ENCODE assay signal across 24 cellular contexts in genomic region chr9:116899337-116900006, GRCh38.
DNase-seq lines count a peak whose midpoint lies in the region; ATAC-seq, FAIRE-seq and TF ChIP-seq lines count a peak whose summit lies in the region.
"Had no signal": no experiment of that assay in that cellular context is flagged by ENCODE, and none has a peak within 500 bp of the region (broad histone marks: within the 10 kb centered on the region; RNA-seq: fewer than 3 reads in every experiment).

No MANE protein-coding gene starts in this region.

- CTCF ChIA-PET in H1 (lab: Charles Lee; ENCODE audit: partially characterized antibody): interaction anchor here (0.7 to 1.1 kb wide), 2 partner anchors 29 to 162 kb away, joined by 3 read pairs; no protein-coding TSS in a partner anchor

- no peak for TF ChIP-seq CTCF in H1 (IDR thresholded peaks at IDR 0.05; ENCODE audit: control extremely low read depth in 1 of 3, insufficient read depth in 1 of 3, low read depth in 1 of 3, low read length in 3 of 3)
- TF ChIP-seq CTCF in hepatocyte (IDR thresholded peaks at IDR 0.05; ENCODE audit: poor library complexity): no peak

- no peak overlapping the region for H3K23ac ChIP-seq in H1 (ENCODE audit: insufficient read length)
- H3K23ac ChIP-seq in mesendoderm (ENCODE audit: low read length): no peak overlapping the region

- H2BK20ac ChIP-seq in H1 (ENCODE audit: low read length): no peak overlapping the region

- H3K4ac ChIP-seq in H1 (replicated peaks; ENCODE audit: insufficient read length, low read depth, low read length) (no peak overlapping the region), mesendoderm (ENCODE audit: low read depth, low read length) (no peak overlapping the region)

- no peak for TF ChIP-seq EP300 in H1 (IDR thresholded peaks at IDR 0.05; ENCODE audit: borderline replicate concordance in 1 of 2, low read depth in 2 of 2, low read length in 2 of 2)

- no peaks in the 10 kb centered on the region for H4K20me1 ChIP-seq in H1 (replicated peaks in 1 of 2; ENCODE audit: control insufficient read depth in 1 of 2, insufficient read depth in 2 of 2, low read length in 2 of 2)
- no peaks in the 10 kb centered on the region for H4K20me1 ChIP-seq in hepatocyte (ENCODE audit: insufficient read depth, poor library complexity, severe bottlenecking)

- H3K36me3 ChIP-seq in MG63 (no peaks in the 10 kb centered on the region), H1 (ENCODE audit: control insufficient read depth in 2 of 4, insufficient read depth in 4 of 4, low read length in 3 of 4) (no peaks in the 10 kb centered on the region), mesendoderm (ENCODE audit: control insufficient read depth, insufficient read depth, low read length) (no peaks in the 10 kb centered on the region), hepatocyte (replicated peaks; ENCODE audit: insufficient read depth, low read depth) (no peaks in the 10 kb centered on the region)
- H3K36me3 ChIP-seq: spleen had no signal

- DNase-seq in EH (ENCODE audit: low read depth) (peak; percentile 68), MG63 (peak; percentile 8), H1 (ENCODE audit: low read depth in 1 of 2, low spot score in 2 of 2) (peak in 1 of 2 experiments; percentile 31), mesendoderm (peak; percentile 92), DMS 273 (lab: John Stamatoyannopoulos, UW; ENCODE audit: unreplicated experiment) (no peak), hepatocyte (ENCODE audit: low spot score) (no peak)
- DNase-seq: Calu3; dorsolateral prefrontal cortex; GF-D8; NCI-H1048; NCI-H2081 treated with DMSO at 0.1 percent for 48 hours; NCI-H510A treated with DMSO at 0.1 percent for 48 hours; SHP77 treated with DMSO at 0.1 percent for 48 hours; spleen; stimulated activated CD8-positive, alpha-beta memory T cell treated with anti-CD3 and anti-CD28 coated beads, Interleukin-4, amount 100 ng/mL, for 48 hours; T-helper 2 cell had no signal

- H3K27ac ChIP-seq in H1 (ENCODE audit: low read depth, low read length) (no peak overlapping the region), mesendoderm (ENCODE audit: low read depth, low read length) (peak overlapping the region; percentile 40), hepatocyte (no peak overlapping the region)
- H3K27ac ChIP-seq: dorsolateral prefrontal cortex, HL-60, spleen had no signal

- no peak for FAIRE-seq in H1 (lab: Jason Lieb, UNC)
- FAIRE-seq: bronchial epithelial cell, GM12891, islet of Langerhans, K562 had no signal

- H2BK120ac ChIP-seq in H1 (replicated peaks; ENCODE audit: low read depth, low read length): no peak overlapping the region
- H2BK120ac ChIP-seq in mesendoderm (ENCODE audit: low read depth, low read length): no peak overlapping the region

- H3K27me3 ChIP-seq in MG63: no peaks in the 10 kb centered on the region
- H3K27me3 ChIP-seq in H1 (replicated peaks in 1 of 4; ENCODE audit: control insufficient read depth in 3 of 4, extremely low read depth in 1 of 4, insufficient read depth in 3 of 4, low read length in 3 of 4): no peaks in the 10 kb centered on the region
- no peaks in the 10 kb centered on the region for H3K27me3 ChIP-seq in mesendoderm (ENCODE audit: insufficient read depth, low read length, poor library complexity)
- no peaks in the 10 kb centered on the region for H3K27me3 ChIP-seq in hepatocyte
- H3K27me3 ChIP-seq: dorsolateral prefrontal cortex, spleen had no signal

- no peak overlapping the region for H3K14ac ChIP-seq in H1 (ENCODE audit: insufficient read length)

- no peak for ATAC-seq in GM21576 (IDR thresholded peaks at IDR 0.05; ENCODE audit: unreplicated experiment)
- no peak for ATAC-seq in HG03432 (IDR thresholded peaks at IDR 0.05; ENCODE audit: unreplicated experiment)
- ATAC-seq: esophagus mucosa, K562 had no signal

- H2AK5ac ChIP-seq in H1 (ENCODE audit: low read depth, low read length): no peak overlapping the region
- H2AK5ac ChIP-seq in mesendoderm (ENCODE audit: low read length): no peak overlapping the region

- H3K56ac ChIP-seq in H1 (replicated peaks; ENCODE audit: insufficient read length, low read depth, low read length) (no peak overlapping the region), mesendoderm (ENCODE audit: low read length) (no peak overlapping the region)

- no peak overlapping the region for H4K5ac ChIP-seq in H1 (ENCODE audit: insufficient read length, low read depth, low read length)
- H4K5ac ChIP-seq in mesendoderm (ENCODE audit: low read length): no peak overlapping the region

- no peak overlapping the region for H3K9ac ChIP-seq in H1 (replicated peaks in 1 of 4; ENCODE audit: extremely low read depth in 1 of 4, low read depth in 3 of 4, low read length in 3 of 4)
- no peak overlapping the region for H3K9ac ChIP-seq in mesendoderm (ENCODE audit: low read length)

- H3K79me1 ChIP-seq in H1 (ENCODE audit: low read depth, low read length) (no peaks in the 10 kb centered on the region), mesendoderm (ENCODE audit: low read length) (no peaks in the 10 kb centered on the region)

- H2BK12ac ChIP-seq in H1 (ENCODE audit: low read depth, low read length): no peak overlapping the region

- TF ChIP-seq RAD21 in H1 (IDR thresholded peaks at IDR 0.05 in 1 of 2, conservative IDR thresholded peaks at IDR 0.05 in 1 of 2; ENCODE audit: low read depth in 2 of 2, low read length in 2 of 2): no peak

- H3K9me3 ChIP-seq in MG63 (peaks cover 3% of the 10 kb centered on the region), H1 (ENCODE audit: insufficient read depth in 2 of 2, low read depth in 1 of 2, low read length in 1 of 2) (peaks cover 0 to 3% of the 10 kb centered on the region in 2 experiments; a peak in 1 of 4 replicates), hepatocyte (ENCODE audit: low read depth) (no peaks in the 10 kb centered on the region)

- no peaks in the 10 kb centered on the region for H3K23me2 ChIP-seq in H1 (ENCODE audit: low read depth, low read length)

- 57% methylated on average over 2 of the region's 2 CpGs; no CpG with 5 or more reads in 1 of the 2 experiments for WGBS in H1 (ENCODE audit: extremely low coverage in 1 of 2, insufficient coverage in 1 of 2, insufficient read length in 1 of 2, insufficient replicate concordance in 2 of 2, low coverage in 1 of 2, low lambda C conversion rate in 2 of 2, missing lambda C conversion rate in 1 of 2), 2 experiments
- WGBS in mesendoderm (ENCODE audit: extremely low coverage, insufficient coverage, low lambda C conversion rate): no CpG with 5 or more reads among the region's 2 CpGs
- WGBS in hepatocyte (ENCODE audit: low lambda C conversion rate, missing lambda C conversion rate): 28% methylated on average over 2 of the region's 2 CpGs

- no peaks in the 10 kb centered on the region for H3K9me2 ChIP-seq in hepatocyte (replicated peaks; ENCODE audit: insufficient read depth)

- POLR2A ChIA-PET in H1 (lab: Charles Lee; ENCODE audit: partially characterized antibody): interaction anchor here (1.1 kb wide), 1 partner anchor 212 kb away, joined by 3 read pairs; the partner anchor contains the start of gene TRIM32

- H2BK5ac ChIP-seq in H1 (ENCODE audit: low read depth, low read length) (no peak overlapping the region), mesendoderm (ENCODE audit: low read length) (no peak overlapping the region)

- H3K4me1 ChIP-seq in H1 (replicated peaks in 1 of 4; ENCODE audit: control insufficient read depth in 3 of 4, insufficient read depth in 4 of 4, low read length in 3 of 4) (peaks cover 0 to 3% (median 0%) of the 10 kb centered on the region in 4 experiments; a peak in 2 of 7 replicates), mesendoderm (ENCODE audit: control insufficient read depth, low read depth, low read length) (no peaks in the 10 kb centered on the region), hepatocyte (ENCODE audit: insufficient read depth) (no peaks in the 10 kb centered on the region)
- H3K4me1 ChIP-seq: spleen had no signal

- TF ChIP-seq POLR2A in H1 (IDR thresholded peaks at IDR 0.05; ENCODE audit: control extremely low read depth in 1 of 2, low read depth in 2 of 2, low read length in 2 of 2): no peak

- H3K4me2 ChIP-seq in H1 (ENCODE audit: insufficient read depth in 1 of 2, low read depth in 2 of 2, low read length in 2 of 2) (no peak overlapping the region), mesendoderm (ENCODE audit: low read length) (no peak overlapping the region), hepatocyte (no peak overlapping the region)

- no peak overlapping the region for H4K91ac ChIP-seq in H1 (replicated peaks; ENCODE audit: insufficient read length, low read length)

- H4K8ac ChIP-seq in H1 (ENCODE audit: extremely low read depth, insufficient read depth, low read length) (no peak overlapping the region), mesendoderm (ENCODE audit: low read depth, low read length) (no peak overlapping the region)

- no peak overlapping the region for H3K4me3 ChIP-seq in MG63
- no peak overlapping the region for H3K4me3 ChIP-seq in H1 (ENCODE audit: extremely low read depth in 1 of 4, insufficient read depth in 2 of 4, low read depth in 3 of 4, low read length in 4 of 4)
- H3K4me3 ChIP-seq in mesendoderm (ENCODE audit: low read length): no peak overlapping the region
- H3K4me3 ChIP-seq in hepatocyte: no peak overlapping the region
- H3K4me3 ChIP-seq: dorsolateral prefrontal cortex, K562, spleen had no signal

- H3K18ac ChIP-seq in H1 (ENCODE audit: extremely low read depth, low read length) (no peak overlapping the region), mesendoderm (ENCODE audit: low read length) (no peak overlapping the region)

- H3K79me2 ChIP-seq in H1 (ENCODE audit: control insufficient read depth in 1 of 2, insufficient read depth in 2 of 2, low read length in 2 of 2): no peaks in the 10 kb centered on the region
- no peaks in the 10 kb centered on the region for H3K79me2 ChIP-seq in mesendoderm (ENCODE audit: control insufficient read depth, insufficient read depth, low read length)
- no peaks in the 10 kb centered on the region for H3K79me2 ChIP-seq in hepatocyte

- no peak overlapping the region for H2BK15ac ChIP-seq in H1 (ENCODE audit: low read length)
- no peak overlapping the region for H2BK15ac ChIP-seq in mesendoderm (replicated peaks; ENCODE audit: low read depth)

- H2AFZ ChIP-seq in H1 (ENCODE audit: low read length) (no peak overlapping the region), hepatocyte (no peak overlapping the region)

TF ChIP-seq in H1, 55 proteins besides CTCF, POLR2A, EP300 and RAD21 (continues in another document):
- TF ChIP-seq CHD1 (IDR thresholded peaks at IDR 0.05; ENCODE audit: low read depth, low read length): no peak
- TF ChIP-seq BACH1 (IDR thresholded peaks at IDR 0.05; ENCODE audit: low read length): peak; percentile 75; the same call in 1 of the 2 replicates
- TF ChIP-seq E2F6 (IDR thresholded peaks at IDR 0.05): no peak
- no peak for TF ChIP-seq YY1 (IDR thresholded peaks at IDR 0.05; ENCODE audit: low read depth, low read length)
- peak; percentile 61 for TF ChIP-seq TEAD4 (IDR thresholded peaks at IDR 0.05; ENCODE audit: low read depth, low read length)
- TF ChIP-seq ASH2L (IDR thresholded peaks at IDR 0.05; ENCODE audit: low read length): no peak
- no peak for TF ChIP-seq SP1 (IDR thresholded peaks at IDR 0.05; ENCODE audit: low read depth, low read length)

Comparison
In these comparisons a context has a peak if more than half of its experiments do, and no peak if none do; other contexts are left out.
1. DNase-seq: peak in EH (single experiment), MG63 (single experiment) and mesendoderm (single experiment); none in DMS 273 (single experiment) and hepatocyte (single experiment).